In genomic region chr1:147550302-147550937, GRCh38 we compare ENCODE assay signal across 21 cellular contexts. TPM values are rescaled to one million over a fixed set of nuclear protein-coding genes. Genes with fewer than 3 reads are reported as not detected.
DNase-seq lines count a peak whose midpoint lies in the region; ATAC-seq, FAIRE-seq and TF ChIP-seq lines count a peak whose summit lies in the region.
"Had no signal": no experiment of that assay in that cellular context is flagged by ENCODE, and none has a peak within 500 bp of the region (broad histone marks: within the 10 kb centered on the region; RNA-seq: fewer than 3 reads in every experiment).

No MANE protein-coding gene starts in this region.

- POLR2A ChIA-PET in HepG2 (lab: Yijun Ruan, JAX) = no interaction called here

- no peak overlapping the region for H3K9ac ChIP-seq in HepG2 (ENCODE audit: insufficient read depth, low read depth, low read length)

- no peaks in the 10 kb centered on the region for H3K9me3 Mint-ChIP-seq in activated naive CD8-positive, alpha-beta T cell (ENCODE audit: low read depth)
- no peaks in the 10 kb centered on the region for H3K9me3 Mint-ChIP-seq in activated naive CD8-positive, alpha-beta T cell treated with anti-CD3 and anti-CD28 coated beads, Interleukin-2, amount 50 U/mL, for 24 hours
- no peaks in the 10 kb centered on the region for H3K9me3 Mint-ChIP-seq in effector memory CD8-positive, alpha-beta T cell
- H3K9me3 Mint-ChIP-seq: GM23338, H9 had no signal

- peak overlapping the region; percentile 93 for H3K27ac Mint-ChIP-seq in activated naive CD8-positive, alpha-beta T cell
- no peak overlapping the region for H3K27ac Mint-ChIP-seq in activated naive CD8-positive, alpha-beta T cell treated with anti-CD3 and anti-CD28 coated beads, Interleukin-2, amount 50 U/mL, for 24 hours
- no peak overlapping the region for H3K27ac Mint-ChIP-seq in effector memory CD8-positive, alpha-beta T cell
- H3K27ac Mint-ChIP-seq: CD4-positive, alpha-beta memory T cell; GM23338 had no signal

- CTCF ChIA-PET in HepG2 (lab: Yijun Ruan, JAX; ENCODE audit: low intra/inter-chr PET ratio, low total read pairs) = no interaction called here

- H3K27me3 Mint-ChIP-seq in activated naive CD8-positive, alpha-beta T cell = no peaks in the 10 kb centered on the region
- H3K27me3 Mint-ChIP-seq in activated naive CD8-positive, alpha-beta T cell treated with anti-CD3 and anti-CD28 coated beads, Interleukin-2, amount 50 U/mL, for 24 hours = peaks cover 2% of the 10 kb centered on the region
- peaks cover 54 to 75% of the 10 kb centered on the region in 2 donors for H3K27me3 Mint-ChIP-seq in effector memory CD8-positive, alpha-beta T cell
- H3K27me3 Mint-ChIP-seq: CD4-positive, alpha-beta memory T cell had no signal

- TF ChIP-seq POLR2A in HepG2 (IDR thresholded peaks at IDR 0.05; ENCODE audit: insufficient read depth in 1 of 2, low read depth in 2 of 2, low read length in 2 of 2) (no peak), right lobe of liver (IDR thresholded peaks at IDR 0.05) (no peak)

- H3K27ac ChIP-seq in HepG2 (ENCODE audit: extremely low read length, insufficient read depth, low read length) (no peak overlapping the region), right lobe of liver (no peak overlapping the region), pancreas (no peak overlapping the region)

- H4K20me1 ChIP-seq in HepG2 (ENCODE audit: insufficient read depth, low read length) = no peaks in the 10 kb centered on the region

- no peak for TF ChIP-seq EP300 in HepG2 (IDR thresholded peaks at IDR 0.05; ENCODE audit: low read depth in 2 of 2, low read length in 2 of 2)
- TF ChIP-seq EP300 in HepG2 (CRISPR knock-in tag; IDR thresholded peaks at IDR 0.05; ENCODE audit: borderline replicate concordance) = no peak

- intact Hi-C loops in HepG2 (cut with micrococcal nuclease; ENCODE audit: unreplicated experiment) (no loop called here), right lobe of liver (cut with DNase I) (no loop called here), pancreas (cut with DNase I) (loop anchor here in 1 of 3 donors (5.0 kb wide), 1 partner anchor 37 kb away; no protein-coding TSS in a partner anchor)

- H3K4me1 ChIP-seq in HepG2 (ENCODE audit: insufficient read depth, low read length) (peaks cover 5% of the 10 kb centered on the region; the same call in 1 of the 2 replicates), right lobe of liver (no peaks in the 10 kb centered on the region), pancreas (peaks cover 0 to 10% (median 0%) of the 10 kb centered on the region in 3 donors)

- peaks cover 62% of the 10 kb centered on the region for H3K4me1 Mint-ChIP-seq in activated naive CD8-positive, alpha-beta T cell (ENCODE audit: low read depth)
- H3K4me1 Mint-ChIP-seq in activated naive CD8-positive, alpha-beta T cell treated with anti-CD3 and anti-CD28 coated beads, Interleukin-2, amount 50 U/mL, for 24 hours = peaks cover 53% of the 10 kb centered on the region
- H3K4me1 Mint-ChIP-seq in effector memory CD8-positive, alpha-beta T cell (ENCODE audit: low read depth in 2 of 2) = peaks cover 3 to 9% of the 10 kb centered on the region in 2 donors

- no peaks in the 10 kb centered on the region for H3K36me3 ChIP-seq in HepG2 (replicated peaks in 1 of 2; ENCODE audit: control insufficient read depth in 1 of 2, insufficient read depth in 2 of 2, low read length in 2 of 2)
- no peaks in the 10 kb centered on the region for H3K36me3 ChIP-seq in right lobe of liver
- H3K36me3 ChIP-seq in pancreas = no peaks in the 10 kb centered on the region

- BruUV-seq in HepG2 (replicated peaks; lab: Mats Ljungman, UMichigan) = no TSS peak

- TF ChIP-seq RAD21 in HepG2 (CRISPR knock-in tag; IDR thresholded peaks at IDR 0.05) = no peak

- 55% methylated on average over 3 of the region's 3 CpGs for WGBS in HepG2 (ENCODE audit: low lambda C conversion rate)
- 56% methylated on average over 2 of the region's 3 CpGs for WGBS in right lobe of liver (ENCODE audit: insufficient coverage, low coverage, low lambda C conversion rate, missing lambda C conversion rate)
- WGBS in pancreas, 2 donors = 60 to 65% methylated on average over 3 of the region's 3 CpGs

- H3K9me3 ChIP-seq in HepG2 (ENCODE audit: low read length) = no peaks in the 10 kb centered on the region
- H3K9me3 ChIP-seq in right lobe of liver = no peaks in the 10 kb centered on the region
- no peaks in the 10 kb centered on the region for H3K9me3 ChIP-seq in pancreas

- DNase-seq in activated naive CD8-positive, alpha-beta T cell treated with anti-CD3 and anti-CD28 coated beads, Interleukin-2, amount 50 U/mL, for 24 hours = no peak
- DNase-seq in HepG2 (ENCODE audit: low spot score) (no peak), right lobe of liver (no peak), pancreas (no peak)
- DNase-seq in effector memory CD8-positive, alpha-beta T cell = no peak
- DNase-seq: C1 segment of cervical spinal cord; Calu3; CD4-positive, alpha-beta memory T cell; COR-L47; DMS 273 treated with DMSO at 0.1 percent for 48 hours; DMS79; EL; GF-D8; H9 had no signal

- H3K4me3 Mint-ChIP-seq in activated naive CD8-positive, alpha-beta T cell = peak overlapping the region; percentile 56
- H3K4me3 Mint-ChIP-seq in activated naive CD8-positive, alpha-beta T cell treated with anti-CD3 and anti-CD28 coated beads, Interleukin-2, amount 50 U/mL, for 24 hours = no peak overlapping the region
- H3K4me3 Mint-ChIP-seq in effector memory CD8-positive, alpha-beta T cell = no peak overlapping the region
- H3K4me3 Mint-ChIP-seq: CD4-positive, alpha-beta memory T cell; GM23338; H9 had no signal

- no peak overlapping the region for H2AFZ ChIP-seq in HepG2 (ENCODE audit: low read length)
- H2AFZ ChIP-seq: GM23338 had no signal

- in situ Hi-C loops in HepG2 (cut with HindIII; ENCODE audit: extremely low pct_ligation_motif_present, low pct_unique_long_range_greater_than_20kb) = no loop called here

- H3K4me3 ChIP-seq in HepG2 (replicated peaks in 1 of 3; ENCODE audit: insufficient read depth in 1 of 3, low read depth in 2 of 3, low read length in 3 of 3) (no peak overlapping the region), right lobe of liver (no peak overlapping the region), pancreas (no peak overlapping the region)
- H3K4me3 ChIP-seq: GM23338 had no signal

- no peaks in the 10 kb centered on the region for H3K79me2 ChIP-seq in HepG2 (ENCODE audit: insufficient read depth, low read length)

- H3K27me3 ChIP-seq in HepG2 (ENCODE audit: control insufficient read depth in 1 of 2, insufficient read depth in 2 of 2, low read length in 2 of 2) (0 out of 5 replicates have a peak, but pooled peaks cover 0 to 3% of the 10 kb centered on the region in 2 experiments), right lobe of liver (no peaks in the 10 kb centered on the region), pancreas (no peaks in the 10 kb centered on the region)

- H3K4me2 ChIP-seq in HepG2 (ENCODE audit: low read depth, low read length) = no peak overlapping the region
- H3K4me2 ChIP-seq: GM23338 had no signal

- no peak for ATAC-seq in activated naive CD8-positive, alpha-beta T cell treated with anti-CD3 and anti-CD28 coated beads, Interleukin-2, amount 50 U/mL, for 24 hours
- ATAC-seq in HepG2 = no peak
- ATAC-seq in right lobe of liver = no peak
- ATAC-seq in pancreas = peak in 3 of 4 donors; percentile 56 to 74 (median 56)
- no peak for ATAC-seq in effector memory CD8-positive, alpha-beta T cell (replicated peaks)
- ATAC-seq in HG02678 (IDR thresholded peaks at IDR 0.05; ENCODE audit: unreplicated experiment) = no peak
- ATAC-seq: GM23338, HCT116 had no signal

- peaks cover 6% of the 10 kb centered on the region for H3K36me3 Mint-ChIP-seq in activated naive CD8-positive, alpha-beta T cell
- peaks cover 4% of the 10 kb centered on the region for H3K36me3 Mint-ChIP-seq in activated naive CD8-positive, alpha-beta T cell treated with anti-CD3 and anti-CD28 coated beads, Interleukin-2, amount 50 U/mL, for 24 hours (ENCODE audit: low read depth)
- no peaks in the 10 kb centered on the region for H3K36me3 Mint-ChIP-seq in effector memory CD8-positive, alpha-beta T cell (ENCODE audit: insufficient read depth)
- H3K36me3 Mint-ChIP-seq: CD4-positive, alpha-beta memory T cell had no signal

- no peak for TF ChIP-seq CTCF in HepG2 (CRISPR knock-in tag; IDR thresholded peaks at IDR 0.05)
- no peak for TF ChIP-seq CTCF in right lobe of liver (IDR thresholded peaks at IDR 0.05)
- TF ChIP-seq CTCF in pancreas (IDR thresholded peaks at IDR 0.05) = no peak

- FAIRE-seq in HepG2 (lab: Jason Lieb, UNC) (no peak), TTC549 (lab: Jason Lieb, UNC) (peak; percentile 74), pancreas (lab: Jason Lieb, UNC) (no peak)
- FAIRE-seq: GM12891, GM18507 had no signal

TF ChIP-seq in HepG2, 621 proteins besides CTCF, POLR2A, EP300 and RAD21:
- TF ChIP-seq CREB1 (IDR thresholded peaks at IDR 0.05) (peak; percentile 86), CREB1 (CRISPR knock-in tag; IDR thresholded peaks at IDR 0.05) (no peak), ATF7 (IDR thresholded peaks at IDR 0.05) (peak; percentile 96), ATF7 (CRISPR knock-in tag; IDR thresholded peaks at IDR 0.05) (no peak), ZNF496 (CRISPR knock-in tag; IDR thresholded peaks at IDR 0.05; ENCODE audit: insufficient replicate concordance) (no peak)

RNA-seq across cellular contexts. Expression of gene BCL9, which starts 9.1 kb away (rescaled TPM):
- 3.1 and 4.6 TPM in 2 replicates for total RNA-seq in HepG2 (2016; rRNA removed; fragmentation: Illumina TruSeq; extraction: Trizol)
- total RNA-seq in HepG2 (2016; cell fraction: cytosol; rRNA removed; fragmentation: Illumina TruSeq; extraction: Trizol; ENCODE audit: low read depth) = 1.0 and 2.3 TPM in 2 replicates
- total RNA-seq in HepG2 (2016; cell fraction: insoluble cytoplasmic fraction; rRNA removed; fragmentation: Illumina TruSeq; extraction: Trizol) = 3.6 and 3.8 TPM in 2 replicates
- 3.3 and 3.4 TPM in 2 replicates for total RNA-seq in HepG2 (2016; cell fraction: membrane; rRNA removed; fragmentation: Illumina TruSeq; extraction: Trizol)
- total RNA-seq in HepG2 (2016; cell fraction: nucleus; rRNA removed; fragmentation: Illumina TruSeq; extraction: Trizol) = 4.0 and 4.8 TPM in 2 replicates
- polyA plus RNA-seq in HepG2 (2011; rRNA removed) = 2.9 and 3.6 TPM in 2 replicates
- 2.6 and 3.1 TPM in 2 replicates for polyA plus RNA-seq in HepG2 (2011; cell fraction: cytosol; rRNA removed)
- 4.5 and 4.7 TPM in 2 replicates for polyA plus RNA-seq in HepG2 (2011; cell fraction: nucleus; rRNA removed)
- polyA plus RNA-seq in HepG2 (2012) = 4.8 and 5.5 TPM in 2 replicates
- polyA plus RNA-seq in HepG2 (2016; cell fraction: cytosol; fragmentation: Illumina TruSeq; extraction: Trizol; ENCODE audit: low read depth) = 0.62 and 0.75 TPM in 2 replicates
- polyA plus RNA-seq in HepG2 (2016; cell fraction: insoluble cytoplasmic fraction; fragmentation: Illumina TruSeq; extraction: Trizol; ENCODE audit: low read depth) = 5.5 and 7.0 TPM in 2 replicates
- polyA plus RNA-seq in HepG2 (2016; cell fraction: membrane; fragmentation: Illumina TruSeq; extraction: Trizol; ENCODE audit: low read depth) = 2.7 and 2.8 TPM in 2 replicates
- 7.1 and 10.3 TPM in 2 replicates for polyA plus RNA-seq in HepG2 (2016; cell fraction: nucleus; fragmentation: Illumina TruSeq; extraction: Trizol; ENCODE audit: insufficient read depth, low read depth)
- 3.3 and 4.9 TPM in 2 replicates for polyA minus RNA-seq in HepG2 (2011; rRNA and poly(A)+ RNA removed; ENCODE audit: low replicate concordance)
- polyA minus RNA-seq in HepG2 (2011; cell fraction: cytosol; rRNA and poly(A)+ RNA removed) = 3.7 and 3.9 TPM in 2 replicates
- polyA minus RNA-seq in HepG2 (2011; cell fraction: nucleus; rRNA and poly(A)+ RNA removed) = 5.7 and 7.3 TPM in 2 replicates
- total RNA-seq in right lobe of liver = 1 to 10 TPM; 4.2 to 7.4 (median 7.1) TPM
- 10 to 100 TPM in 2 of 6 donors, 1 to 10 TPM in 4; 5.9 to 15.6 (median 9.2) TPM for total RNA-seq in pancreas
- 1 to 10 TPM; 3.9 to 8.6 TPM for polyA plus RNA-seq in pancreas

Comparison
In these comparisons a context has a peak if more than half of its experiments do, and no peak if none do; other contexts are left out.
1. ATAC-seq: peak in pancreas (3 of 4); none in activated naive CD8-positive, alpha-beta T cell treated with anti-CD3 and anti-CD28 coated beads, Interleukin-2, amount 50 U/mL, for 24 hours (single experiment), HepG2 (single experiment), right lobe of liver (0 of 4), effector memory CD8-positive, alpha-beta T cell (single experiment) and HG02678 (single experiment).